ENCODE assay signal across 16 cellular contexts in the genomic region with DNA sequence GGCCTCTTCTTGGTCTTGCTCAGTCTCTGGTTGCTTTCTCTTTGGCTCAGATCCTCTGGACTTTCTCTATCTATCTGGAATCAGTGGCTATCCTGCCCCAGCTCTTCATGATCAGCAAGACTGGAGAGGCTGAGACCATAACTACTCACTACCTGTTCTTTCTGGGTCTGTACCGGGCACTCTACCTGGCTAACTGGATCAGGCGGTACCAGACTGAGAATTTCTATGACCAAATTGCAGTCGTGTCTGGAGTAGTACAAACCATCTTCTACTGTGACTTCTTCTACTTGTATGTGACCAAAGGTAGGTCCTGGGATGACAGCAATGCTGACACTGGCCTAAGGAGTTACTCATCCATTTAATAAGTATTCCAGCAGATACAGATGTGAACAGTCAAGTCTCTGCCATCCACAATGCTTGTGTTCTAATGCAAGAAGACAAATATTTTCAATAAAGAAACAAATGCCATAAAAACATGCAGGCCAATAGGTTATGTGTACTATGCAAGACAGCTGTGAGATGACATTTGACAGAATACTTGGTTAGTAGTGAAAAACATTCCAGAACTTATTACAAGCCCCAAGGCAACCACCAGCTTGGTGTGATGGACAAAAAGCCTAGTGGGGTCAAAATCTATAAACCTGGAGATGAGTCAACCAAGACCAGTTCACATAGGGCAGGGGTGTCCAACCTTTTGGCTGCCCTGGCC. TPM values are rescaled to one million over a fixed set of nuclear protein-coding genes. Genes with fewer than 3 reads are reported as not detected.
A peak's percentile ranks its signal among the peaks of the same experiment; 100 is the strongest.
DNase-seq lines count a peak whose midpoint lies in the region; ATAC-seq and TF ChIP-seq lines count a peak whose summit lies in the region.
"Had no signal": no experiment of that assay in that cellular context is flagged by ENCODE, and none has a peak within 500 bp of the region (broad histone marks: within the 10 kb centered on the region; RNA-seq: fewer than 3 reads in every experiment).

No MANE protein-coding gene starts in this region.

- no peak for DNase-seq in CD8-positive, alpha-beta T cell
- DNase-seq in activated naive CD8-positive, alpha-beta T cell treated with anti-CD3 and anti-CD28 coated beads, Interleukin-2, amount 50 U/mL, for 24 hours = no peak
- DNase-seq in mesothelial cell of epicardium (ENCODE audit: low spot score in 2 of 2, unreplicated experiment in 2 of 2) (no peak), T-helper 9 cell (no peak), HUDEP-2 (lab: John Stamatoyannopoulos, UW; ENCODE audit: unreplicated experiment in 76 of 76) (no peak)
- DNase-seq: HCEC 1CT; NCI-H2107; Right ventricle myocardium superior; stimulated activated CD4-positive, alpha-beta T cell treated with anti-CD3 and anti-CD28 coated beads, Interleukin-4, amount 100 ng/mL, for 4 hours; stimulated activated naive CD4-positive, alpha-beta T cell had no signal

- H3K27ac ChIP-seq in 22Rv1 = peak overlapping the region; percentile 13; the same call in 1 of the 2 replicates
- H3K27ac ChIP-seq in CD8-positive, alpha-beta T cell (ENCODE audit: low read depth, low read length) = no peak overlapping the region

- POLR2A ChIA-PET in CD8-positive, alpha-beta T cell (lab: Charles Lee) = interaction anchor here (0.6 to 3.0 kb wide), 9 partner anchors 8 to 342 kb away, joined by 3 to 12 read pairs (median 3); no protein-coding TSS in a partner anchor

- peaks cover 9% of the 10 kb centered on the region for H3K4me1 ChIP-seq in CD8-positive, alpha-beta T cell (ENCODE audit: insufficient read depth, low read length)

- TF ChIP-seq CTCF in 22Rv1 (IDR thresholded peaks at IDR 0.05) (no peak), mesothelial cell of epicardium (IDR thresholded peaks at IDR 0.05; ENCODE audit: unreplicated experiment) (no peak)
- TF ChIP-seq CTCF in CD8-positive, alpha-beta T cell (IDR thresholded peaks at IDR 0.05) = no peak

- H3K27me3 ChIP-seq in CD8-positive, alpha-beta T cell (ENCODE audit: insufficient read depth, low read length) = no peaks in the 10 kb centered on the region

- peaks cover 30% of the 10 kb centered on the region for H3K4me1 Mint-ChIP-seq in CD8-positive, alpha-beta T cell (ENCODE audit: low read depth)
- peaks cover 17% of the 10 kb centered on the region for H3K4me1 Mint-ChIP-seq in activated naive CD8-positive, alpha-beta T cell treated with anti-CD3 and anti-CD28 coated beads, Interleukin-2, amount 50 U/mL, for 24 hours
- H3K4me1 Mint-ChIP-seq in mesothelial cell of epicardium = no peaks in the 10 kb centered on the region
- H3K4me1 Mint-ChIP-seq: CD14-positive monocyte had no signal

- no peaks in the 10 kb centered on the region for H3K27me3 Mint-ChIP-seq in CD8-positive, alpha-beta T cell (ENCODE audit: low read depth)
- H3K27me3 Mint-ChIP-seq in activated naive CD8-positive, alpha-beta T cell treated with anti-CD3 and anti-CD28 coated beads, Interleukin-2, amount 50 U/mL, for 24 hours = no peaks in the 10 kb centered on the region
- no peaks in the 10 kb centered on the region for H3K27me3 Mint-ChIP-seq in mesothelial cell of epicardium (ENCODE audit: low read depth)

- no peaks in the 10 kb centered on the region for H3K9me3 ChIP-seq in CD8-positive, alpha-beta T cell (ENCODE audit: low read length)

- peak overlapping the region; percentile 61 for H3K27ac Mint-ChIP-seq in CD8-positive, alpha-beta T cell
- H3K27ac Mint-ChIP-seq in activated naive CD8-positive, alpha-beta T cell treated with anti-CD3 and anti-CD28 coated beads, Interleukin-2, amount 50 U/mL, for 24 hours = peak overlapping the region; percentile 72
- peak overlapping the region; percentile 68 for H3K27ac Mint-ChIP-seq in mesothelial cell of epicardium

- H3K36me3 ChIP-seq in CD8-positive, alpha-beta T cell (ENCODE audit: insufficient read depth, low read length) = peaks cover 33% of the 10 kb centered on the region

- no peaks in the 10 kb centered on the region for H3K9me3 Mint-ChIP-seq in CD8-positive, alpha-beta T cell
- no peaks in the 10 kb centered on the region for H3K9me3 Mint-ChIP-seq in activated naive CD8-positive, alpha-beta T cell treated with anti-CD3 and anti-CD28 coated beads, Interleukin-2, amount 50 U/mL, for 24 hours
- H3K9me3 Mint-ChIP-seq in mesothelial cell of epicardium = no peaks in the 10 kb centered on the region
- H3K9me3 Mint-ChIP-seq: CD14-positive monocyte had no signal

- no peak overlapping the region for H3K4me3 Mint-ChIP-seq in CD8-positive, alpha-beta T cell
- no peak overlapping the region for H3K4me3 Mint-ChIP-seq in activated naive CD8-positive, alpha-beta T cell treated with anti-CD3 and anti-CD28 coated beads, Interleukin-2, amount 50 U/mL, for 24 hours
- H3K4me3 Mint-ChIP-seq in mesothelial cell of epicardium = no peak overlapping the region
- H3K4me3 Mint-ChIP-seq: CD14-positive monocyte had no signal

- intact Hi-C loops in CD8-positive, alpha-beta T cell (cut with DNase I, micrococcal nuclease) = no loop called here

- H3K4me3 ChIP-seq in CD8-positive, alpha-beta T cell (ENCODE audit: low read depth, low read length) = no peak overlapping the region

- CTCF ChIA-PET in CD8-positive, alpha-beta T cell (lab: Charles Lee) = no interaction called here

- peaks cover 54% of the 10 kb centered on the region for H3K36me3 Mint-ChIP-seq in CD8-positive, alpha-beta T cell
- peaks cover 50% of the 10 kb centered on the region for H3K36me3 Mint-ChIP-seq in activated naive CD8-positive, alpha-beta T cell treated with anti-CD3 and anti-CD28 coated beads, Interleukin-2, amount 50 U/mL, for 24 hours (ENCODE audit: low read depth)
- peaks cover 42% of the 10 kb centered on the region for H3K36me3 Mint-ChIP-seq in mesothelial cell of epicardium

- no peak for ATAC-seq in CD8-positive, alpha-beta T cell
- no peak for ATAC-seq in activated naive CD8-positive, alpha-beta T cell treated with anti-CD3 and anti-CD28 coated beads, Interleukin-2, amount 50 U/mL, for 24 hours
- no peak for ATAC-seq in GM21737 (IDR thresholded peaks at IDR 0.05; ENCODE audit: unreplicated experiment)
- no peak for ATAC-seq in HG03469 (IDR thresholded peaks at IDR 0.05; ENCODE audit: unreplicated experiment)

RNA-seq across cellular contexts. Expression of gene KDELR3, which starts 13.4 kb away (rescaled TPM):
- total RNA-seq in CD8-positive, alpha-beta T cell = not detected
- 14.5 to 15.6 TPM (median 14.6 TPM) in 3 replicates for total RNA-seq in mesothelial cell of epicardium

RNA-seq across cellular contexts. Expression of gene DDX17, which starts 24.8 kb away (rescaled TPM):
- total RNA-seq in CD8-positive, alpha-beta T cell = 100 to 1,000 TPM; 348 to 386 TPM
- total RNA-seq in mesothelial cell of epicardium = 694 to 717 TPM (median 708 TPM) in 3 replicates

RNA-seq across cellular contexts. Expression of gene KCNJ4, which starts 26.3 kb away (rescaled TPM):
- not detected for total RNA-seq in CD8-positive, alpha-beta T cell
- total RNA-seq in mesothelial cell of epicardium = 2.5 to 2.8 TPM (median 2.6 TPM) in 3 replicates
- total RNA-seq: HT-29, renal cortical epithelial cell had no signal

Comparison
In these comparisons a context has a peak if more than half of its experiments do, and no peak if none do; other contexts are left out.
1. RNA of gene KDELR3, which starts 13.4 kb away (total RNA-seq): 14.5 to 15.6 TPM in mesothelial cell of epicardium; not detected in CD8-positive, alpha-beta T cell; every median in the first group is over 10 times any median in the second.
2. Peak in every context shown above with its lines, with median percentiles within 50 percentile points of each other: H3K27ac Mint-ChIP-seq.